Comparison of ENCODE assay signal across 9 cellular contexts in the genomic region with DNA sequence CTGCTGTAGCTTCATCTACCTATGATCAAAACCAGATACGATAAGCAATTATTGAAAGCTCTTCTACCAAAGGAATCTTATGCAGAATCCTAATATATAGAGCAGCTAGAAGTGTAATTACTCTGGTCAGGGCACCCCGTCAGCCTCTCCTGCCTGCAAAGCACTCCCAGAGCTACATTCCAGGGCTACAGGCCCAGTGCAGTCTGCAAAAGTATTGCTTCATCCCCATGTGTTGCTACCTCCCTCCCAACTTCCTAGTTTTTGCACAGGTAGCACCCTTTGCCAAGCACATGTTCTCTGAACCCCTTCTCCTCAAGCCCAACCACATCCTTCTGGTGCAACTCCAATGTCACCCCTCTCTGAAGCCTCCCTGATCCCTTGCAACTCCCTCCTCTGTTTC. TPM values are rescaled to one million over a fixed set of nuclear protein-coding genes. Genes with fewer than 3 reads are reported as not detected.
"Had no signal": no experiment of that assay in that cellular context is flagged by ENCODE, and none has a peak within 500 bp of the region (broad histone marks: within the 10 kb centered on the region; RNA-seq: fewer than 3 reads in every experiment).

No MANE protein-coding gene starts in this region.

- FAIRE-seq: G401.6, GM12878, GM12891, GM12892, GM18507, GM19239 had no signal

- ATAC-seq: GM12878 had no signal

- H3K4me3 ChIP-seq: GM12878 had no signal

- DNase-seq: GDM1, GF-D8 had no signal

RNA-seq across cellular contexts. Expression of a gene that starts 7.0 kb away (rescaled TPM):
- total RNA-seq: G401, GM12878 had no signal

RNA-seq across cellular contexts. Expression of a gene that starts 35.2 kb away (rescaled TPM):
- total RNA-seq: G401 had no signal
